In genomic region chr6:108651287-108651686, GRCh38 we compare ENCODE assay signal across 15 cellular contexts.
DNase-seq lines count a peak whose midpoint lies in the region; ATAC-seq and TF ChIP-seq lines count a peak whose summit lies in the region.
"Had no signal": no experiment of that assay in that cellular context is flagged by ENCODE, and none has a peak within 500 bp of the region (broad histone marks: within the 10 kb centered on the region; RNA-seq: fewer than 3 reads in every experiment).

No MANE protein-coding gene starts in this region.

- peak overlapping the region; percentile 81 to 87 for H3K27ac ChIP-seq in right atrium auricular region
- H3K27ac ChIP-seq in dorsolateral prefrontal cortex, result peak overlapping the region in 32 of 59 donors; percentile 0 to 78 (median 44)
- peak overlapping the region; percentile 79 for H3K27ac ChIP-seq in uterus
- H3K27ac ChIP-seq: A549 had no signal

- H3K4me1 ChIP-seq in right atrium auricular region (peaks cover 0 to 95% of the 10 kb centered on the region in 2 donors), uterus (peaks cover 42 to 47% of the 10 kb centered on the region in 2 donors)
- H3K4me1 ChIP-seq: A549 had no signal

- H3K36me3 ChIP-seq in right atrium auricular region (no peaks in the 10 kb centered on the region), uterus (no peaks in the 10 kb centered on the region)

- no peaks in the 10 kb centered on the region for H3K9me3 ChIP-seq in right atrium auricular region
- no peaks in the 10 kb centered on the region for H3K9me3 ChIP-seq in uterus
- H3K9me3 ChIP-seq: A549 had no signal

- no peaks in the 10 kb centered on the region for H3K27me3 ChIP-seq in right atrium auricular region
- H3K27me3 ChIP-seq in dorsolateral prefrontal cortex, result no peaks in the 10 kb centered on the region
- H3K27me3 ChIP-seq in uterus, result no peaks in the 10 kb centered on the region

- H3K9me3 Mint-ChIP-seq in progenitor cell of endocrine pancreas (ENCODE audit: low read depth), result no peaks in the 10 kb centered on the region
- H3K9me3 Mint-ChIP-seq: activated B cell treated with CpG ODN at 0.5 μM for 24 hours; activated naive CD8-positive, alpha-beta T cell treated with anti-CD3 and anti-CD28 coated beads, Interleukin-2, amount 50 U/mL, for 24 hours had no signal

- DNase-seq in right atrium auricular region (ENCODE audit: low spot score) (no peak), Right ventricle myocardium inferior (ENCODE audit: missing footprints) (no peak), dorsolateral prefrontal cortex (no peak), progenitor cell of endocrine pancreas (ENCODE audit: low spot score, unreplicated experiment) (no peak), uterus (no peak), cortex of kidney (lab: John Stamatoyannopoulos, UW) (no peak)
- no peak for DNase-seq in activated naive CD4-positive, alpha-beta T cell treated with anti-CD3 and anti-CD28 coated beads, Interleukin-2, amount 50 U/mL, for 16 hours
- no peak for DNase-seq in stimulated activated CD4-positive, alpha-beta T cell treated with anti-CD3 and anti-CD28 coated beads, Interleukin-12 subunit alpha, Interleukin-12 subunit beta, amount 100 ng/mL, for 4 hours
- DNase-seq: activated B cell treated with CpG ODN at 0.5 μM for 24 hours; activated naive CD8-positive, alpha-beta T cell treated with anti-CD3 and anti-CD28 coated beads, Interleukin-2, amount 50 U/mL, for 24 hours; effector memory CD4-positive, alpha-beta T cell; NCI-H524; posterior cingulate gyrus had no signal

- peaks cover 38% of the 10 kb centered on the region for H3K4me1 Mint-ChIP-seq in progenitor cell of endocrine pancreas (ENCODE audit: low read depth)

- TF ChIP-seq CTCF in right atrium auricular region (IDR thresholded peaks at IDR 0.05) (no peak), dorsolateral prefrontal cortex (IDR thresholded peaks at IDR 0.05 in 54 of 56, conservative IDR thresholded peaks at IDR 0.05 in 2 of 56; ENCODE audit: low read depth in 1 of 56, partially characterized antibody in 56 of 56) (no peak), progenitor cell of endocrine pancreas (IDR thresholded peaks at IDR 0.05; ENCODE audit: unreplicated experiment) (no peak), uterus (IDR thresholded peaks at IDR 0.05) (no peak)

- H3K4me3 ChIP-seq in right atrium auricular region (no peak overlapping the region), dorsolateral prefrontal cortex (no peak overlapping the region), uterus (no peak overlapping the region)
- H3K4me3 ChIP-seq: A549 had no signal

- peak overlapping the region; percentile 67 for H3K27ac Mint-ChIP-seq in progenitor cell of endocrine pancreas
- H3K27ac Mint-ChIP-seq: activated B cell treated with CpG ODN at 0.5 μM for 24 hours; activated naive CD8-positive, alpha-beta T cell treated with anti-CD3 and anti-CD28 coated beads, Interleukin-2, amount 50 U/mL, for 24 hours had no signal

- intact Hi-C loops in Right ventricle myocardium inferior (cut with DNase I) (loop anchor here (2.0 kb wide), 1 partner anchor 18 kb away; no protein-coding TSS in a partner anchor), dorsolateral prefrontal cortex (cut with DNase I) (loop anchor here in 1 of 2 donors (10.0 kb wide), 1 partner anchor 66 kb away; no protein-coding TSS in a partner anchor), uterus (cut with DNase I; ENCODE audit: low total_unique reads) (no loop called here)

- no peak for ATAC-seq in Right ventricle myocardium inferior
- ATAC-seq: A549; activated naive CD8-positive, alpha-beta T cell treated with anti-CD3 and anti-CD28 coated beads, Interleukin-2, amount 50 U/mL, for 24 hours; HCT116 had no signal

- no peaks in the 10 kb centered on the region for H3K27me3 Mint-ChIP-seq in progenitor cell of endocrine pancreas
- H3K27me3 Mint-ChIP-seq: activated B cell treated with CpG ODN at 0.5 μM for 24 hours; activated naive CD8-positive, alpha-beta T cell treated with anti-CD3 and anti-CD28 coated beads, Interleukin-2, amount 50 U/mL, for 24 hours had no signal

- no peak for TF ChIP-seq POLR2A in uterus (IDR thresholded peaks at IDR 0.05)

- no peaks in the 10 kb centered on the region for H3K36me3 Mint-ChIP-seq in progenitor cell of endocrine pancreas (ENCODE audit: insufficient read depth)

- H3K4me3 Mint-ChIP-seq in progenitor cell of endocrine pancreas (ENCODE audit: low read depth), result no peak overlapping the region
- H3K4me3 Mint-ChIP-seq: activated B cell treated with CpG ODN at 0.5 μM for 24 hours; activated naive CD8-positive, alpha-beta T cell treated with anti-CD3 and anti-CD28 coated beads, Interleukin-2, amount 50 U/mL, for 24 hours had no signal
